8 cellular contexts compared by ENCODE assay signal in genomic region chr1:29883986-29884385, GRCh38.
"Had no signal": no experiment of that assay in that cellular context is flagged by ENCODE, and none has a peak within 500 bp of the region (broad histone marks: within the 10 kb centered on the region; RNA-seq: fewer than 3 reads in every experiment).

No MANE protein-coding gene starts in this region.

- DNase-seq: GM23248, GOT3, H9, HCEC 1CT, KBM-7 had no signal

- H3K27ac Mint-ChIP-seq: IgD-negative memory B cell had no signal

- ATAC-seq: HepG2 had no signal

- H3K9me3 Mint-ChIP-seq: H9, IgD-negative memory B cell had no signal

- H3K27ac ChIP-seq: GM23248, HL-60 had no signal

- H3K4me1 Mint-ChIP-seq: H9, IgD-negative memory B cell had no signal

- H3K4me3 ChIP-seq: GM23248 had no signal

- H3K4me3 Mint-ChIP-seq: H9 had no signal
